In genomic region chr1:56189946-56190920, GRCh38 we compare ENCODE assay signal across 9 cellular contexts.
A peak's percentile ranks its signal among the peaks of the same experiment; 100 is the strongest.
DNase-seq lines count a peak whose midpoint lies in the region; ATAC-seq and TF ChIP-seq lines count a peak whose summit lies in the region.
"Had no signal": no experiment of that assay in that cellular context is flagged by ENCODE, and none has a peak within 500 bp of the region (broad histone marks: within the 10 kb centered on the region; RNA-seq: fewer than 3 reads in every experiment).

No MANE protein-coding gene starts in this region.

- H3K9me2 ChIP-seq in GM23248 (ENCODE audit: insufficient read depth) (no peaks in the 10 kb centered on the region), PC-3 (replicated peaks; ENCODE audit: low read length) (no peaks in the 10 kb centered on the region)

- H3K36me3 ChIP-seq in GM23248 (ENCODE audit: low read depth) (no peaks in the 10 kb centered on the region), PC-3 (ENCODE audit: low read depth, low read length) (no peaks in the 10 kb centered on the region)

- no peaks in the 10 kb centered on the region for H3K79me2 ChIP-seq in GM23248 (ENCODE audit: insufficient read depth)
- no peaks in the 10 kb centered on the region for H3K79me2 ChIP-seq in PC-3 (ENCODE audit: low read length)

- H3K27me3 ChIP-seq in GM23248 (replicated peaks; ENCODE audit: insufficient read depth) (no peaks in the 10 kb centered on the region), PC-3 (ENCODE audit: low read length) (no peaks in the 10 kb centered on the region)

- ATAC-seq in PC-3, result no peak
- no peak for ATAC-seq in GM21723 (IDR thresholded peaks at IDR 0.05; ENCODE audit: unreplicated experiment)

- peak overlapping the region; percentile 48 for H2AFZ ChIP-seq in GM23248
- H2AFZ ChIP-seq in PC-3 (ENCODE audit: low read length), result no peak overlapping the region

- TF ChIP-seq CTCF in PC-3 (conservative IDR thresholded peaks at IDR 0.05; ENCODE audit: low read depth, low read length), result peak; percentile 48

- 81% methylated on average over 11 of the region's 11 CpGs for WGBS in GM23248 (ENCODE audit: low coverage in 1 of 2, low lambda C conversion rate in 2 of 2, missing lambda C conversion rate in 2 of 2), 2 experiments

- H3K9me3 ChIP-seq in GM23248 (ENCODE audit: low read depth) (no peaks in the 10 kb centered on the region), PC-3 (ENCODE audit: low read length) (no peaks in the 10 kb centered on the region)

- DNase-seq in GM23248 (no peak), PC-3 (no peak), fibroblast of peridontal ligament (ENCODE audit: extremely low read depth) (peak; percentile 45), pons (ENCODE audit: low spot score) (peak; percentile 80), GM19238 (ENCODE audit: insufficient read length, low spot score) (no peak), NCI-H128 (lab: John Stamatoyannopoulos, UW; ENCODE audit: unreplicated experiment) (no peak)
- no peak for DNase-seq in activated CD4-positive, alpha-beta T cell treated with anti-CD3 and anti-CD28 coated beads, Interleukin-2, amount 50 U/mL, for 1 hour
- DNase-seq: NCI-H1694 treated with DMSO at 0.1 percent for 48 hours had no signal

- peaks cover 30% of the 10 kb centered on the region for H3K4me1 ChIP-seq in GM23248 (ENCODE audit: insufficient read depth)
- H3K4me1 ChIP-seq in PC-3 (ENCODE audit: insufficient read depth, low read length), result peaks cover 19% of the 10 kb centered on the region

- H3F3A ChIP-seq in GM23248 (ENCODE audit: insufficient read depth) (peaks cover 31% of the 10 kb centered on the region), PC-3 (ENCODE audit: low read length, unreplicated experiment) (no peaks in the 10 kb centered on the region)

- H3K4me3 ChIP-seq in GM23248 (0 out of 2 replicates have a peak overlapping the region, but pooled peaks have one; percentile 22), PC-3 (ENCODE audit: low read length) (no peak overlapping the region)

- H4K20me1 ChIP-seq in GM23248 (ENCODE audit: insufficient read depth) (no peaks in the 10 kb centered on the region), PC-3 (ENCODE audit: low read length) (no peaks in the 10 kb centered on the region)

- H3K9ac ChIP-seq in GM23248, result peak overlapping the region; percentile 38; the same call in 1 of the 2 replicates
- H3K9ac ChIP-seq in PC-3 (ENCODE audit: low read length), result no peak overlapping the region

- intact Hi-C loops in PC-3 (cut with micrococcal nuclease), result no loop called here

- BruUV-seq in PC-3 (replicated peaks; lab: Mats Ljungman, UMichigan), result no TSS peak

- POLR2A ChIA-PET in PC-3 (lab: Charles Lee; ENCODE audit: unreplicated experiment), result no interaction called here

- H3K27ac ChIP-seq in GM23248 (peak overlapping the region; percentile 83), PC-3 (ENCODE audit: low read length) (peak overlapping the region; percentile 71)

- CTCF ChIA-PET in PC-3 (lab: Charles Lee), result interaction anchor here (0.9 kb wide), 1 partner anchor 605 kb away, joined by 4 read pairs; no protein-coding TSS in a partner anchor

- in situ Hi-C loops in GM23248 (cut with MboI), result no loop called here

- peak overlapping the region; percentile 57 for H3K4me2 ChIP-seq in GM23248 (ENCODE audit: unreplicated experiment)
- H3K4me2 ChIP-seq in PC-3 (ENCODE audit: low read length), result peak overlapping the region; percentile 40; the same call in 1 of the 2 replicates

Comparison
In these comparisons a context has a peak if more than half of its experiments do, and no peak if none do; other contexts are left out.
1. DNase-seq: peak in fibroblast of peridontal ligament (single experiment) and pons (single experiment); none in GM23248 (single experiment), PC-3 (single experiment), GM19238 (single experiment), NCI-H128 (single experiment) and activated CD4-positive, alpha-beta T cell treated with anti-CD3 and anti-CD28 coated beads, Interleukin-2, amount 50 U/mL, for 1 hour (single experiment).